8 cellular contexts compared by ENCODE assay signal in the genomic region with DNA sequence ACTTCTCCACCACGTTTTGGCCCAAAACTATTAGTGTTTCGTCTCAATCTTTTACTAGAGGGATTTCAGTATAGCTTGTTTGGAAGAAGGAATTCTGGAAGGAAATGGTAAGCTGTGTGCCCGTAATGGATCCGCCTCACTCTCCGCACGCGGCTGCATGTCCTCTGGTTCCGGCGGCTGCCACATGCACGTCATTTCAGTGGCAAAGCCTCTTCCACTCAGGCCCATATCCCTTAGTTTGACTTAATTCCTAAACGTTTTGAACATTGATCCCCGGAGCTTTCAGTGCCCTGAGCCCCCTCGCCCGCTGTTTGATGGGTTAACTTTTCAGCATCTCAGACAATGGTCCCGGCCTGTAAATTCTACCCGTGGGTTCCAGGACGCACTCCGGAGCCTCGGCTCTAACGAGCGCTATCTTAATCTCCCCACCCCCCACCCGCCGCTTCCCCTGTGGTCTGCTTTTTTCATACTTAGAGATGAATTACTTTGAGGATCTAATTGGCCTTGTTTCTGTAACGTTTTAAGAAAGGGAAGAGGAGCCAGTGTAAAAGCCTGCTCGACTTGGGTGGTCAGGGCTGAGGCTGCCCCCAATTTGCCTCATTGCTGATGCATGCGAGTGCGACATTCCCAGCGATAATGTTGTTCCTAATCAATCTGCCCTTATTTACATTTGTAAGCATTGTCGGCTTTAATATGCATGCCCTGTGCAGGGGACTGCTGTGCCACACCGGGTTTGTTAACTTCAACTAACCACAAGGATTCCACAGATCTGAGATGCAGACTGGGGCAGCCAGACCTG. TPM values are rescaled to one million over a fixed set of nuclear protein-coding genes. Genes with fewer than 3 reads are reported as not detected.
DNase-seq lines count a peak whose midpoint lies in the region; ATAC-seq, FAIRE-seq and TF ChIP-seq lines count a peak whose summit lies in the region.

No MANE protein-coding gene starts in this region.

- peaks cover 6% of the 10 kb centered on the region for H3K36me3 Mint-ChIP-seq in activated CD4-positive, alpha-beta T cell treated with anti-CD3 and anti-CD28 coated beads, Interleukin-2, amount 10 ng/mL, durations not matched to agents 7 days and 5 days (ENCODE audit: low read depth)
- peaks cover 3% of the 10 kb centered on the region for H3K36me3 Mint-ChIP-seq in T-helper 17 cell (ENCODE audit: low read depth)

- peak overlapping the region; percentile 80 for H3K4me3 Mint-ChIP-seq in activated CD4-positive, alpha-beta T cell treated with anti-CD3 and anti-CD28 coated beads, Interleukin-2, amount 10 ng/mL, durations not matched to agents 7 days and 5 days
- peak overlapping the region; percentile 88 for H3K4me3 Mint-ChIP-seq in T-helper 17 cell

- H3K27ac Mint-ChIP-seq in activated CD4-positive, alpha-beta T cell treated with anti-CD3 and anti-CD28 coated beads, Interleukin-2, amount 10 ng/mL, durations not matched to agents 7 days and 5 days = no peak overlapping the region
- no peak overlapping the region for H3K27ac Mint-ChIP-seq in T-helper 17 cell

- POLR2A ChIA-PET in activated CD4-positive, alpha-beta T cell treated with anti-CD3 and anti-CD28 coated beads, Interleukin-2, amount 10 ng/mL, durations not matched to agents 7 days and 5 days (lab: Charles Lee) = interaction anchor here (0.6 kb wide), 1 partner anchor 246 kb away, joined by 4 read pairs; no protein-coding TSS in a partner anchor

- H3K27me3 Mint-ChIP-seq in activated CD4-positive, alpha-beta T cell treated with anti-CD3 and anti-CD28 coated beads, Interleukin-2, amount 10 ng/mL, durations not matched to agents 7 days and 5 days = peaks cover 68% of the 10 kb centered on the region
- H3K27me3 Mint-ChIP-seq in T-helper 17 cell = peaks cover 23% of the 10 kb centered on the region

- H3K36me3 ChIP-seq in skeletal muscle satellite cell (ENCODE audit: insufficient read depth, low read length) = no peaks in the 10 kb centered on the region

- peak overlapping the region; percentile 85 for H3K9ac ChIP-seq in skeletal muscle satellite cell (ENCODE audit: low read depth, low read length)

- FAIRE-seq in RCC 7860 (lab: Jason Lieb, UNC) = no peak

- H3K9me3 ChIP-seq in T-helper 17 cell (ENCODE audit: control insufficient read depth, low read length, poor library complexity, severe bottlenecking) (no peaks in the 10 kb centered on the region), skeletal muscle satellite cell (replicated peaks; ENCODE audit: low read length) (no peaks in the 10 kb centered on the region)

- H3K4me1 ChIP-seq in skeletal muscle satellite cell (ENCODE audit: control insufficient read depth, insufficient read depth, low read length) = peaks cover 18% of the 10 kb centered on the region

- H3K4me2 ChIP-seq in skeletal muscle satellite cell (ENCODE audit: low read length) = peak overlapping the region; percentile 83

- no peak for TF ChIP-seq CTCF in foreskin fibroblast (IDR thresholded peaks at IDR 0.05; ENCODE audit: low read depth, low read length)

- no peak for ATAC-seq in T-helper 17 cell

- CTCF ChIA-PET in activated CD4-positive, alpha-beta T cell treated with anti-CD3 and anti-CD28 coated beads, Interleukin-2, amount 10 ng/mL, durations not matched to agents 7 days and 5 days (lab: Charles Lee) = interaction anchor here (0.8 kb wide), 1 partner anchor 654 kb away, joined by 3 read pairs; no protein-coding TSS in a partner anchor

- H3K4me3 ChIP-seq in foreskin fibroblast (ENCODE audit: low read depth in 1 of 2, low read length in 2 of 2) (peak overlapping the region; percentile 76 to 78), skeletal muscle satellite cell (ENCODE audit: low read length) (peak overlapping the region; percentile 91)

- H3K9me3 Mint-ChIP-seq in activated CD4-positive, alpha-beta T cell treated with anti-CD3 and anti-CD28 coated beads, Interleukin-2, amount 10 ng/mL, durations not matched to agents 7 days and 5 days = no peaks in the 10 kb centered on the region

- H3K27me3 ChIP-seq in skeletal muscle satellite cell (ENCODE audit: control insufficient read depth, insufficient read depth, low read length) = peaks cover 5% of the 10 kb centered on the region

- H3K4me1 Mint-ChIP-seq in activated CD4-positive, alpha-beta T cell treated with anti-CD3 and anti-CD28 coated beads, Interleukin-2, amount 10 ng/mL, durations not matched to agents 7 days and 5 days = peaks cover 37% of the 10 kb centered on the region
- peaks cover 43% of the 10 kb centered on the region for H3K4me1 Mint-ChIP-seq in T-helper 17 cell

- DNase-seq in activated CD4-positive, alpha-beta T cell treated with anti-CD3 and anti-CD28 coated beads, Interleukin-2, amount 10 ng/mL, durations not matched to agents 7 days and 5 days = no peak
- DNase-seq in activated CD4-positive, alpha-beta T cell treated with anti-CD3 and anti-CD28 coated beads, Interleukin-2, amount 50 U/mL, for 48 hours = no peak
- DNase-seq in T-helper 17 cell (no peak), foreskin fibroblast (peak; percentile 38 to 73), RCC 7860 (ENCODE audit: low spot score) (no peak)
- no peak for DNase-seq in stimulated activated CD4-positive, alpha-beta T cell treated with anti-CD3 and anti-CD28 coated beads, Interleukin-1b, Interleukin-23, amount 100 ng/mL, for 48 hours
- no peak for DNase-seq in stimulated activated CD4-positive, alpha-beta T cell treated with anti-CD3 and anti-CD28 coated beads, Interleukin-4, amount 100 ng/mL, for 1 hour

RNA-seq across cellular contexts. Expression of a gene that starts 4.6 kb away (rescaled TPM):
- 1 to 10 TPM; 7.1 to 8.9 TPM for total RNA-seq in activated CD4-positive, alpha-beta T cell treated with anti-CD3 and anti-CD28 coated beads, Interleukin-2, amount 10 ng/mL, durations not matched to agents 7 days and 5 days
- total RNA-seq in T-helper 17 cell = 10 to 100 TPM; 14.4 to 18.5 TPM
- 3.5 and 3.9 TPM in 2 replicates for total RNA-seq in skeletal muscle satellite cell (2012; rRNA removed)

Comparison
In these comparisons a context has a peak if more than half of its experiments do, and no peak if none do; other contexts are left out.
1. DNase-seq: peak in foreskin fibroblast (2 of 2); none in activated CD4-positive, alpha-beta T cell treated with anti-CD3 and anti-CD28 coated beads, Interleukin-2, amount 10 ng/mL, durations not matched to agents 7 days and 5 days (single experiment), activated CD4-positive, alpha-beta T cell treated with anti-CD3 and anti-CD28 coated beads, Interleukin-2, amount 50 U/mL, for 48 hours (0 of 2), T-helper 17 cell (0 of 3), stimulated activated CD4-positive, alpha-beta T cell treated with anti-CD3 and anti-CD28 coated beads, Interleukin-1b, Interleukin-23, amount 100 ng/mL, for 48 hours (single experiment), RCC 7860 (single experiment) and stimulated activated CD4-positive, alpha-beta T cell treated with anti-CD3 and anti-CD28 coated beads, Interleukin-4, amount 100 ng/mL, for 1 hour (single experiment).